In genomic region chr6:122825180-122825579, GRCh38 we compare ENCODE assay signal across 20 cellular contexts. TPM values are rescaled to one million over a fixed set of nuclear protein-coding genes. Genes with fewer than 3 reads are reported as not detected.
A peak's percentile ranks its signal among the peaks of the same experiment; 100 is the strongest.
DNase-seq lines count a peak whose midpoint lies in the region; ATAC-seq and TF ChIP-seq lines count a peak whose summit lies in the region.
"Had no signal": no experiment of that assay in that cellular context is flagged by ENCODE, and none has a peak within 500 bp of the region (broad histone marks: within the 10 kb centered on the region; RNA-seq: fewer than 3 reads in every experiment).

No MANE protein-coding gene starts in this region.

- DNase-seq in GM23338 (ENCODE audit: low spot score), result peak; percentile 39
- peak; percentile 59 for DNase-seq in NCI-H146 treated with DMSO at 0.1 percent for 48 hours (lab: John Stamatoyannopoulos, UW; ENCODE audit: unreplicated experiment)
- DNase-seq in NCI-H82 treated with DMSO at 0.1 percent for 48 hours (lab: John Stamatoyannopoulos, UW; ENCODE audit: unreplicated experiment), result peak; percentile 54
- peak; percentile 54 for DNase-seq in epithelial cell of proximal tubule (ENCODE audit: low read depth)
- DNase-seq in glomerular visceral epithelial cell (ENCODE audit: extremely low spot score), result no peak
- DNase-seq in T-helper 2 cell, result no peak
- no peak for DNase-seq in substantia nigra (lab: John Stamatoyannopoulos, UW)
- DNase-seq: GOT3; IMR-90; NCI-H1105 treated with DMSO at 0.1 percent for 48 hours; NCI-H2227 treated with DMSO at 0.1 percent for 48 hours; NK-92 treated with Interleukin-12 subunit alpha and Interleukin-12 subunit beta, amount 100 ng/mL, for 24 hours; SIG-M5; T-helper 17 cell had no signal

- TF ChIP-seq CTCF in GM23338 (conservative IDR thresholded peaks at IDR 0.05; ENCODE audit: low read depth in 2 of 2) (no peak), epithelial cell of proximal tubule (conservative IDR thresholded peaks at IDR 0.05; ENCODE audit: low read depth, low read length) (no peak)

- no peaks in the 10 kb centered on the region for H3K36me3 ChIP-seq in GM23338 (ENCODE audit: insufficient read depth)

- no peaks in the 10 kb centered on the region for H3F3A ChIP-seq in GM23338 (replicated peaks; ENCODE audit: low read depth)

- H3K79me2 ChIP-seq in GM23338 (replicated peaks; ENCODE audit: insufficient read depth), result no peaks in the 10 kb centered on the region

- H3K36me3 Mint-ChIP-seq in GM23338 (ENCODE audit: low read depth), result no peaks in the 10 kb centered on the region

- peaks cover 31% of the 10 kb centered on the region for H3K4me1 Mint-ChIP-seq in GM23338
- H3K4me1 Mint-ChIP-seq: T-helper 17 cell had no signal

- H4K20me1 ChIP-seq in GM23338 (replicated peaks; ENCODE audit: insufficient read depth), result no peaks in the 10 kb centered on the region

- no peaks in the 10 kb centered on the region for H3K27me3 Mint-ChIP-seq in GM23338 (ENCODE audit: insufficient read depth, low read depth, poor library complexity)
- H3K27me3 Mint-ChIP-seq: T-helper 17 cell had no signal

- H3K4me1 ChIP-seq in GM23338 (ENCODE audit: insufficient read depth), result peaks cover 32% of the 10 kb centered on the region

- ATAC-seq in GM23338 (no peak), GM19452 (IDR thresholded peaks at IDR 0.05; ENCODE audit: unreplicated experiment) (no peak)
- ATAC-seq: T-helper 17 cell had no signal

- no peaks in the 10 kb centered on the region for H3K27me3 ChIP-seq in GM23338 (ENCODE audit: insufficient read depth)

- H3K4me3 ChIP-seq in GM23338, result no peak overlapping the region
- no peak overlapping the region for H3K4me3 ChIP-seq in epithelial cell of proximal tubule (ENCODE audit: low read depth, low read length)

- no peak overlapping the region for H3K4me3 Mint-ChIP-seq in GM23338
- H3K4me3 Mint-ChIP-seq: T-helper 17 cell had no signal

- no peak overlapping the region for H3K27ac ChIP-seq in GM23338 (ENCODE audit: low read depth)
- no peak overlapping the region for H3K27ac ChIP-seq in substantia nigra (ENCODE audit: low read depth, low read length, poor library complexity, severe bottlenecking)
- H3K27ac ChIP-seq: C4-2B had no signal

- no peaks in the 10 kb centered on the region for H3K9me2 ChIP-seq in GM23338 (ENCODE audit: insufficient read depth)

- no peak overlapping the region for H3K4me2 ChIP-seq in GM23338

- H3K27ac Mint-ChIP-seq in GM23338, result no peak overlapping the region
- H3K27ac Mint-ChIP-seq: T-helper 17 cell had no signal

- no peaks in the 10 kb centered on the region; the same call in 2 of the 3 replicates for H3K9me3 Mint-ChIP-seq in GM23338

- no peak overlapping the region for H2AFZ ChIP-seq in GM23338

TF ChIP-seq in GM23338, 12 proteins besides CTCF, POLR2A, EP300 and RAD21:
- no peak for TF ChIP-seq NANOG (IDR thresholded peaks at IDR 0.05; ENCODE audit: borderline replicate concordance)
- TF ChIP-seq REST (IDR thresholded peaks at IDR 0.05; ENCODE audit: unreplicated experiment), result no peak
- TF ChIP-seq ZNF462 (CRISPR knock-in tag; IDR thresholded peaks at IDR 0.05), result no peak
- no peak for TF ChIP-seq CREB1 (CRISPR knock-in tag; IDR thresholded peaks at IDR 0.05; ENCODE audit: low read depth)
- TF ChIP-seq JUNB (IDR thresholded peaks at IDR 0.05; ENCODE audit: unreplicated experiment), result no peak
- no peak for TF ChIP-seq EZH2phosphoT487 (IDR thresholded peaks at IDR 0.05; ENCODE audit: unreplicated experiment)
- TF ChIP-seq POLR2AphosphoS5 (IDR thresholded peaks at IDR 0.05; ENCODE audit: low read depth), result no peak
- no peak for TF ChIP-seq STAT1 (IDR thresholded peaks at IDR 0.05; ENCODE audit: unreplicated experiment)

RNA-seq across cellular contexts. Expression of gene SMPDL3A, which starts 36.1 kb away (rescaled TPM):
- total RNA-seq in GM23338 (2014; rRNA removed; shearing (Covaris generic)), result 3.0 and 6.3 TPM in 2 replicates
- 3.5 and 5.1 TPM in 2 replicates for polyA plus RNA-seq in GM23338 (2016; fragmentation: Nextera tagmentation; extraction: Ambion mirVana)
- total RNA-seq in epithelial cell of proximal tubule, result 3.5 TPM in 2 replicates
- total RNA-seq: OCI-LY7 had no signal

RNA-seq across cellular contexts. Expression of gene FABP7, which starts 45.7 kb away (rescaled TPM):
- 5.2 and 6.6 TPM in 2 replicates for total RNA-seq in GM23338 (2014; rRNA removed; shearing (Covaris generic))
- polyA plus RNA-seq in GM23338 (2016; fragmentation: Nextera tagmentation; extraction: Ambion mirVana), result 14.5 and 15.7 TPM in 2 replicates
- total RNA-seq in epithelial cell of proximal tubule, result not detected in 2 replicates
- total RNA-seq: Daoy, HT1080, IMR-90, LHCN-M2, OCI-LY7, T-helper 17 cell had no signal
- polyA plus RNA-seq: IMR-90 had no signal

Comparison
In these comparisons a context has a peak if more than half of its experiments do, and no peak if none do; other contexts are left out.
1. DNase-seq: peak in GM23338 (single experiment), NCI-H146 treated with DMSO at 0.1 percent for 48 hours (single experiment), NCI-H82 treated with DMSO at 0.1 percent for 48 hours (single experiment) and epithelial cell of proximal tubule (single experiment); none in glomerular visceral epithelial cell (single experiment), T-helper 2 cell (0 of 5) and substantia nigra (0 of 49).